Comparison of ENCODE assay signal across 8 cellular contexts in the genomic region with DNA sequence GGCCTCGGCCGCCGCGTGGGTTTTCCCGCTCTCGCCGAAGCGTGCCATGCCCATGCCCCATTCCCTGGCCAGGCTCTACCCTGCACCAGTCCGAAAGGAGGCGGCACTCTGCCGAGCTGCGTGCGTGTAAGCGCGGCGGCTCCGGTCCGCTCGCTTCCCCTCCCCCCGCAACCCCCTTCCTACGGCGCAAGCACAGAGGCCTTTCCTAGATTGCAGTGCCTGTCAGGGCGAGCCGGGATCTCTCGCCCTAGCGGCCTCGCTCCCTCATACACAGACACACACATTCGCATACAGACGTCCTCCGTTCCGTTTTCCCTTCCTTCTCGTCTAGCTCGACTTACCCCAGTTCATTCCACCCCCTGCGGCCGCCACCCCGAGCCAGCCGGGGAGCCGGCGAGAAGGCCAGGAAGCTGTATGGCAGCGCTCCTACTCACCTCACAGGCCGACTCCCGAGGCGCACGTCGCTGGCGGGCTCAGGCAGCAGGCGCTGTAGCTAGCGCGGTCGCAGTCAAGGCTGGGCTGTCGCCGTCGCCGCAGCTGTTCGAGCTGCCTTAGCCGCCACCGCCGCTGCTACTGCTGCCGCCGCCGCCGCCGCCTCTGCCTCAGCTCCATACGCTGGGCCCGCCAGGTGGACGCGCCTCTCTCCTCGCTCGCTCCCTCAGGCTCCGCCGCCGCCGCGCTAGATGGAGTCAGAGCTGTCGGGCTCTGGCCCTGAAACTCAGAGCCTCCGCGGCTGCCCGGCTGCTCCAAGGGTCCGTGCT. TPM values are rescaled to one million over a fixed set of nuclear protein-coding genes. Genes with fewer than 3 reads are reported as not detected.
A peak's percentile ranks its signal among the peaks of the same experiment; 100 is the strongest.
DNase-seq lines count a peak whose midpoint lies in the region; ATAC-seq and TF ChIP-seq lines count a peak whose summit lies in the region.

No MANE protein-coding gene starts in this region.

- intact Hi-C loops in MCF 10A (cut with micrococcal nuclease) (no loop called here), heart right ventricle (cut with DNase I) (no loop called here), posterior cingulate gyrus (cut with DNase I) (no loop called here)

- POLR2A ChIA-PET in MCF 10A (lab: Yijun Ruan, JAX): no interaction called here

- H3K4me3 Mint-ChIP-seq in MCF 10A (ENCODE audit: unreplicated experiment): no peak overlapping the region

- CTCF ChIA-PET in MCF 10A (lab: Yijun Ruan, JAX): no interaction called here

- peak overlapping the region; percentile 28 to 60 (median 51) for H3K4me3 ChIP-seq in heart right ventricle

- H3K4me1 Mint-ChIP-seq in MCF 10A (ENCODE audit: insufficient read depth, unreplicated experiment): no peaks in the 10 kb centered on the region

- no peak for TF ChIP-seq CTCF in MCF 10A (IDR thresholded peaks at IDR 0.05; ENCODE audit: unreplicated experiment)
- TF ChIP-seq CTCF in heart right ventricle (IDR thresholded peaks at IDR 0.05): peak in 1 of 9 donors; percentile 14

- no peaks in the 10 kb centered on the region for H3K36me3 Mint-ChIP-seq in MCF 10A (ENCODE audit: insufficient read depth, unreplicated experiment)

- H3K9me3 ChIP-seq in heart right ventricle: peaks cover 0 to 13% (median 0%) of the 10 kb centered on the region in 11 donors

- H3K27me3 Mint-ChIP-seq in MCF 10A (ENCODE audit: insufficient read depth, unreplicated experiment): no peaks in the 10 kb centered on the region

- H3K36me3 ChIP-seq in heart right ventricle: no peaks in the 10 kb centered on the region

- H3K4me1 ChIP-seq in heart right ventricle: peaks cover 0 to 14% (median 3%) of the 10 kb centered on the region in 9 donors

- H3K27ac ChIP-seq in heart right ventricle: no peak overlapping the region

- peaks cover 0 to 66% (median 4%) of the 10 kb centered on the region in 7 donors for H3K27me3 ChIP-seq in heart right ventricle

- H3K9me3 Mint-ChIP-seq in MCF 10A (ENCODE audit: unreplicated experiment): no peaks in the 10 kb centered on the region

- DNase-seq in T47D (ENCODE audit: low read depth in 1 of 2, low spot score in 1 of 2): peak; percentile 29 to 33
- DNase-seq in MCF 10A (ENCODE audit: unreplicated experiment): no peak
- DNase-seq in NCI-H446 treated with DMSO at 0.1 percent for 48 hours (lab: John Stamatoyannopoulos, UW): peak; percentile 52
- DNase-seq in activated naive CD4-positive, alpha-beta T cell treated with Interleukin-2 at 50 U/mL for 16 hours: peak; percentile 23
- peak; percentile 3 to 17 for DNase-seq in heart right ventricle
- DNase-seq in posterior cingulate gyrus: peak; percentile 19 to 88 (median 36)
- DNase-seq in H4 (ENCODE audit: low spot score): no peak

- in situ Hi-C loops in T47D (cut with HindIII; ENCODE audit: low pct_unique_long_range_greater_than_20kb, low sequenced_read_pairs): no loop called here

- no peak overlapping the region for H3K27ac Mint-ChIP-seq in MCF 10A (ENCODE audit: low read depth, unreplicated experiment)

- ATAC-seq in HG02970 (IDR thresholded peaks at IDR 0.05; ENCODE audit: low FRiP score, unreplicated experiment) (peak; percentile 51), heart right ventricle (peak; percentile 48 to 79 (median 74))

- WGBS in heart right ventricle, 2 donors: 0 to 3% methylated on average over 43 to 79 of the region's 79 CpGs

- no TSS peak for BruUV-seq in MCF 10A (replicated peaks; lab: Mats Ljungman, UMichigan)

RNA-seq across cellular contexts. Expression of a gene that starts 0.6 kb away (rescaled TPM):
- total RNA-seq in MCF 10A (2022): not detected in 2 replicates
- total RNA-seq in heart right ventricle: under 1 TPM; 0.06 to 0.28 (median 0.18) TPM
- under 1 TPM in 1 of 2 donors, not detected in 1; under 0.01 TPM for polyA plus RNA-seq in heart right ventricle
- not detected in 2 replicates for total RNA-seq in H4 (2014; rRNA removed; shearing (Covaris generic))

Comparison
In these comparisons a context has a peak if more than half of its experiments do, and no peak if none do; other contexts are left out.
1. DNase-seq: peak in T47D (2 of 2), NCI-H446 treated with DMSO at 0.1 percent for 48 hours (single experiment), activated naive CD4-positive, alpha-beta T cell treated with Interleukin-2 at 50 U/mL for 16 hours (single experiment), heart right ventricle (2 of 2) and posterior cingulate gyrus (10 of 10); none in MCF 10A (single experiment) and H4 (single experiment).